In the genomic region with DNA sequence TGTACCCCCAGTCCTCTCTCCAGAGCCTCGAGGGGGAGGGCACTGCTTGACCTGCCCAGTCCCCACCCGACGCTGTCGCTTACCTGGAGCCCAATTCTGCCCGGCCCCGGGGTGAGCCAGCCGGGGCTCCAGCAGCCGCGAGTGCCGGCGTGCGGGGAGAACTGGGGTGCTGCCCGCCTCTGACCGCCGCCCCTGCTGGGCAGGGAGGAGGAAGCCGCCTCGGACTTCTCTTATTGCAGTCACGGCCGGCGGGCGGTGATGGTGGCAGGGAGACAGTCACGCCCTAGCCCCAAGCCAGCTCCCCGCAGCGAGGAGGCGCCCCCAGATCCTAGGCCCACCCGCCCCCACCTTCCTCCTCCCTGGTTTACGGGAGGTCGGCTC, we compare ENCODE assay signal across 8 cellular contexts. TPM values are rescaled to one million over a fixed set of nuclear protein-coding genes. Genes with fewer than 3 reads are reported as not detected.
DNase-seq lines count a peak whose midpoint lies in the region; ATAC-seq and TF ChIP-seq lines count a peak whose summit lies in the region.

A gene (minus strand): TSS at position 204 of the 381 bp plus-strand sequence. CDS start 11,269 bp downstream, outside the sequence.

- peak within 1 kb of the TSS; percentile 100 for H2AFZ ChIP-seq in GM23338

- H3K4me2 ChIP-seq in GM23338: peak within 1 kb of the TSS; percentile 84

- ATAC-seq in GM23338: peak; percentile 48

- H3K36me3 ChIP-seq in GM23338 (ENCODE audit: insufficient read depth): no peaks in the 10 kb centered on the region
- H3K36me3 ChIP-seq in skeletal muscle tissue (ENCODE audit: control insufficient read depth in 3 of 3, insufficient read depth in 3 of 3, low read length in 3 of 3): no peaks in the 10 kb centered on the region

- H4K20me1 ChIP-seq in GM23338 (replicated peaks; ENCODE audit: insufficient read depth): no peaks in the 10 kb centered on the region

- peak within 1 kb of the TSS; percentile 70 for H3K4me3 ChIP-seq in GM23338
- H3K4me3 ChIP-seq in iPS-11a (ENCODE audit: low read depth, low read length): peak within 1 kb of the TSS; percentile 40
- H3K4me3 ChIP-seq in skeletal muscle tissue (ENCODE audit: low read length in 3 of 3): peak within 1 kb of the TSS; percentile 43 to 61 (median 57)

- H3K4me1 ChIP-seq in GM23338 (ENCODE audit: insufficient read depth) (peaks cover 4% of the 10 kb centered on the region; the same call in 1 of the 2 replicates), skeletal muscle tissue (ENCODE audit: control insufficient read depth in 3 of 3, insufficient read depth in 3 of 3, low read length in 3 of 3) (peaks cover 20 to 37% (median 28%) of the 10 kb centered on the region in 3 donors)

- H3F3A ChIP-seq in GM23338 (replicated peaks; ENCODE audit: low read depth): peaks cover 5% of the 10 kb centered on the region

- peaks cover 18% of the 10 kb centered on the region for H3K4me1 Mint-ChIP-seq in GM23338

- no peak within 1 kb of the TSS for H3K27ac Mint-ChIP-seq in GM23338

- DNase-seq in GM23338 (ENCODE audit: low spot score): peak; percentile 44
- no peak for DNase-seq in LoVo (ENCODE audit: low spot score)
- no peak for DNase-seq in AG20443 (ENCODE audit: low spot score)
- DNase-seq in NCI-H69 (lab: John Stamatoyannopoulos, UW): no peak
- no peak for DNase-seq in NCI-H2171 treated with DMSO at 0.1 percent for 48 hours (lab: John Stamatoyannopoulos, UW)

- no peaks in the 10 kb centered on the region for H3K9me2 ChIP-seq in GM23338 (ENCODE audit: insufficient read depth)

- no peaks in the 10 kb centered on the region for H3K36me3 Mint-ChIP-seq in GM23338 (ENCODE audit: low read depth)

- no peaks in the 10 kb centered on the region for H3K79me2 ChIP-seq in GM23338 (replicated peaks; ENCODE audit: insufficient read depth)

- H3K27me3 ChIP-seq in GM23338 (ENCODE audit: insufficient read depth) (peaks cover 43% of the 10 kb centered on the region), skeletal muscle tissue (ENCODE audit: control insufficient read depth in 3 of 3, insufficient read depth in 3 of 3, low read length in 3 of 3) (peaks cover 10 to 21% (median 14%) of the 10 kb centered on the region in 3 donors)

- H3K9ac ChIP-seq in skeletal muscle tissue (ENCODE audit: low read depth in 1 of 3, low read length in 3 of 3): peak within 1 kb of the TSS; percentile 59 to 72 (median 66)

- no peak for TF ChIP-seq CTCF in GM23338 (conservative IDR thresholded peaks at IDR 0.05; ENCODE audit: low read depth in 2 of 2)

- H3K4me3 Mint-ChIP-seq in GM23338: peak within 1 kb of the TSS; percentile 71

- H3K27ac ChIP-seq in GM23338 (ENCODE audit: low read depth) (no peak within 1 kb of the TSS), adipose tissue (ENCODE audit: low read depth, low read length) (peak within 1 kb of the TSS; percentile 88), skeletal muscle tissue (ENCODE audit: low read depth, low read length) (peak within 1 kb of the TSS; percentile 73)

- H3K27me3 Mint-ChIP-seq in GM23338 (ENCODE audit: insufficient read depth, low read depth, poor library complexity): peaks cover 45% of the 10 kb centered on the region

- WGBS in adipose tissue, 3 donors: 18 to 53% (median 30%) methylated on average over 25 to 28 of the region's 28 CpGs

- no peaks in the 10 kb centered on the region for H3K9me3 Mint-ChIP-seq in GM23338

- H3K9me3 ChIP-seq in skeletal muscle tissue (ENCODE audit: control insufficient read depth in 3 of 3, low read length in 3 of 3): no peaks in the 10 kb centered on the region

TF ChIP-seq in GM23338, 12 proteins besides CTCF, POLR2A, EP300 and RAD21:
- TF ChIP-seq JUNB (IDR thresholded peaks at IDR 0.05; ENCODE audit: unreplicated experiment): no peak
- TF ChIP-seq STAT1 (IDR thresholded peaks at IDR 0.05; ENCODE audit: unreplicated experiment): no peak
- TF ChIP-seq CREB1 (CRISPR knock-in tag; IDR thresholded peaks at IDR 0.05; ENCODE audit: low read depth): no peak

RNA-seq across cellular contexts. Expression of the gene that starts here (rescaled TPM):
- total RNA-seq in GM23338 (2014; rRNA removed; shearing (Covaris generic)): 0.16 and 0.56 TPM in 2 replicates
- polyA plus RNA-seq in GM23338 (2016; fragmentation: Nextera tagmentation; extraction: Ambion mirVana): 0.42 and 0.53 TPM in 2 replicates
- polyA plus RNA-seq in adipose tissue: 10 to 100 TPM in 2 of 3 donors, 1 to 10 TPM in 1; 4.2 to 39.8 (median 33.9) TPM
- 2.6 TPM for total RNA-seq in skeletal muscle tissue

Comparison
In these comparisons a context has a peak if more than half of its experiments do, and no peak if none do; other contexts are left out.
1. Peak in DNase-seq, ATAC-seq, H3K4me3 ChIP-seq and H3K4me2 ChIP-seq in GM23338; RNA of the gene not detected or under 1 TPM.